Comparison of ENCODE assay signal across 34 cellular contexts in genomic region chr12:14588571-14588970, GRCh38. TPM values are rescaled to one million over a fixed set of nuclear protein-coding genes. Genes with fewer than 3 reads are reported as not detected.
"Had no signal": no experiment of that assay in that cellular context is flagged by ENCODE, and none has a peak within 500 bp of the region (broad histone marks: within the 10 kb centered on the region; RNA-seq: fewer than 3 reads in every experiment).

No MANE protein-coding gene starts in this region.

- H3K27me3 Mint-ChIP-seq: activated B cell treated with CpG ODN at 0.5 μM for 24 hours; activated CD8-positive, alpha-beta T cell treated with anti-CD3 and anti-CD28 coated beads for 36 hours; activated naive CD8-positive, alpha-beta T cell; activated T-helper 17 cell treated with anti-CD3 and anti-CD28 coated beads, Interleukin-2, amount 50 U/mL, for 72 hours; central memory CD8-positive, alpha-beta T cell; effector memory CD8-positive, alpha-beta T cell; T-cell had no signal

- H3K4me3 Mint-ChIP-seq: activated B cell treated with CpG ODN at 0.5 μM for 24 hours; activated CD8-positive, alpha-beta T cell treated with anti-CD3 and anti-CD28 coated beads for 36 hours; activated naive CD8-positive, alpha-beta T cell; activated T-cell treated with anti-CD3 and anti-CD28 coated beads, Interleukin-2, amount 50 U/mL, for 4 hours; activated T-helper 17 cell treated with anti-CD3 and anti-CD28 coated beads, Interleukin-2, amount 50 U/mL, for 72 hours; central memory CD8-positive, alpha-beta T cell; effector memory CD8-positive, alpha-beta T cell; T-cell; T-helper 1 cell treated with Interleukin-12 subunit alpha and Interleukin-12 subunit beta and Interleukin-4 antibody, amounts not matched to agents 30 μg/mL and 1 μg/mL, for 36 hours had no signal

- H3K9me3 ChIP-seq: esophagus squamous epithelium, gastroesophageal sphincter had no signal

- ATAC-seq: activated CD4-positive, CD25-positive, alpha-beta regulatory T cell treated with anti-CD3 and anti-CD28 coated beads, Interleukin-2, amount 50 U/mL, for 24 hours; activated CD8-positive, alpha-beta T cell treated with anti-CD3 and anti-CD28 coated beads for 36 hours; activated T-cell treated with anti-CD3 and anti-CD28 coated beads, Interleukin-2, amount 50 U/mL, for 4 hours; activated T-helper 17 cell treated with anti-CD3 and anti-CD28 coated beads, Interleukin-2, amount 50 U/mL, for 72 hours; effector memory CD8-positive, alpha-beta T cell; gastroesophageal sphincter; T-cell had no signal

- H3K27ac ChIP-seq: brain microvascular endothelial cell, coronary artery, epithelial cell of prostate, esophagus squamous epithelium, gastroesophageal sphincter, WERI-Rb-1 had no signal

- H3K27ac Mint-ChIP-seq: activated B cell treated with CpG ODN at 0.5 μM for 24 hours; activated CD8-positive, alpha-beta T cell treated with anti-CD3 and anti-CD28 coated beads for 36 hours; activated naive CD8-positive, alpha-beta T cell; activated T-helper 17 cell treated with anti-CD3 and anti-CD28 coated beads, Interleukin-2, amount 50 U/mL, for 72 hours; effector memory CD8-positive, alpha-beta T cell; T-cell; T-helper 1 cell treated with Interleukin-12 subunit alpha and Interleukin-12 subunit beta and Interleukin-4 antibody, amounts not matched to agents 30 μg/mL and 1 μg/mL, for 36 hours had no signal

- H3K27me3 ChIP-seq: brain microvascular endothelial cell, esophagus squamous epithelium, gastroesophageal sphincter had no signal

- H3K36me3 Mint-ChIP-seq: activated naive CD8-positive, alpha-beta T cell; T-cell had no signal

- FAIRE-seq: astrocyte, bronchial epithelial cell, endothelial cell of umbilical vein had no signal

- H3K4me1 Mint-ChIP-seq: activated B cell treated with CpG ODN at 0.5 μM for 24 hours; activated T-helper 17 cell treated with anti-CD3 and anti-CD28 coated beads, Interleukin-2, amount 50 U/mL, for 72 hours; central memory CD8-positive, alpha-beta T cell; T-cell had no signal

- H3K4me3 ChIP-seq: coronary artery, esophagus squamous epithelium, gastroesophageal sphincter had no signal

- H3K36me3 ChIP-seq: brain microvascular endothelial cell, esophagus squamous epithelium, gastroesophageal sphincter, WERI-Rb-1 had no signal

- H3K4me1 ChIP-seq: esophagus squamous epithelium, gastroesophageal sphincter had no signal

- H3K9me3 Mint-ChIP-seq: activated B cell treated with CpG ODN at 0.5 μM for 24 hours; activated CD8-positive, alpha-beta T cell treated with anti-CD3 and anti-CD28 coated beads for 36 hours; activated T-cell treated with anti-CD3 and anti-CD28 coated beads, Interleukin-2, amount 50 U/mL, for 4 hours; activated T-helper 17 cell treated with anti-CD3 and anti-CD28 coated beads, Interleukin-2, amount 50 U/mL, for 72 hours; central memory CD8-positive, alpha-beta T cell; effector memory CD8-positive, alpha-beta T cell; T-cell; T-helper 1 cell treated with Interleukin-12 subunit alpha and Interleukin-12 subunit beta and Interleukin-4 antibody, amounts not matched to agents 30 μg/mL and 1 μg/mL, for 36 hours had no signal

- DNase-seq: activated B cell treated with CpG ODN at 0.5 μM for 24 hours; activated CD4-positive, alpha-beta T cell treated with anti-CD3 and anti-CD28 coated beads for 48 hours; activated CD4-positive, alpha-beta T cell treated with anti-CD3 and anti-CD28 coated beads, Interleukin-2, amount 50 U/mL, for 1 hour; activated CD4-positive, alpha-beta T cell treated with anti-CD3 and anti-CD28 coated beads, Interleukin-2, amount 50 U/mL, for 48 hours; activated CD8-positive, alpha-beta memory T cell treated with anti-CD3 and anti-CD28 coated beads for 24 hours; activated CD8-positive, alpha-beta T cell treated with anti-CD3 and anti-CD28 coated beads for 36 hours; activated effector memory CD4-positive, alpha-beta T cell treated with Interleukin-2 at 50 U/mL for 16 hours; activated gamma-delta T cell treated with Interleukin-2 at 50 U/mL for 16 hours; activated naive CD4-positive, alpha-beta T cell treated with anti-CD3 and anti-CD28 coated beads, Interleukin-2, amount 50 U/mL, for 16 hours; activated naive CD4-positive, alpha-beta T cell treated with Interleukin-2 at 50 U/mL for 16 hours; activated T-cell treated with anti-CD3 and anti-CD28 coated beads, Interleukin-2, amount 50 U/mL, for 4 hours; amniotic stem cell; anterior cingulate cortex; brain microvascular endothelial cell; dermis blood vessel endothelial cell; effector CD4-positive, alpha-beta T cell; effector memory CD8-positive, alpha-beta T cell; esophagus squamous epithelium; foreskin melanocyte; T-cell; T1000; WERI-Rb-1 had no signal

RNA-seq across cellular contexts. Expression of gene PLBD1, which starts 20.9 kb away (rescaled TPM):
- total RNA-seq: activated T-helper 17 cell treated with anti-CD3 and anti-CD28 coated beads, Interleukin-2, amount 50 U/mL, for 72 hours; endothelial cell of umbilical vein; T-helper 2 cell treated with Interferon-gamma antibody and Interleukin-4, amounts not matched to agents 100 ng/mL and 5 ng/mL, for 36 hours had no signal
